34 cellular contexts compared by ENCODE assay signal in the genomic region with DNA sequence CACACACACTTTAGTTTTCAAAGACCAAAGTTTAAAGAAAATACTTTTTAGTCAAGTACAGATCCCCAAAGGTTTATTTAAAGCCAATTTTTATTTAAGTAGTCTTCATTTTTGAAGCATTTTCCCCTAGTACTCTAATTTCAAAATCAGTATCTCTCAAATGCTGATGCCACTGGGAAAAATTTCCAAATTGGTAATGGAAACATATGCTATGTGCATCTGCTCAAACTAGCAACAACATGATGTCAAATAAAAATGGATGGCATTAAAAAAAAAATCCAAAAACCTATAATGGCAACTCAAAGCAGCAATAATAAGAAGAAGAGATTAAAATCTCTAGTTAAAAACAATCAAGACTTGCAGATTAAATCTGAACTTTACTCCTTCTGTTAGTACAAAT.
"Had no signal": no experiment of that assay in that cellular context is flagged by ENCODE, and none has a peak within 500 bp of the region (broad histone marks: within the 10 kb centered on the region; RNA-seq: fewer than 3 reads in every experiment).

No MANE protein-coding gene starts in this region.

- H3K4me1 ChIP-seq: colonic mucosa had no signal

- H3K36me3 ChIP-seq: cardiac muscle cell, colonic mucosa had no signal

- H3K27me3 Mint-ChIP-seq: activated B cell treated with CpG ODN at 0.5 μM for 24 hours; activated CD4-positive, alpha-beta memory T cell treated with anti-CD3 and anti-CD28 coated beads, Interleukin-2, amount 10 ng/mL, durations not matched to agents 7 days and 5 days; activated CD4-positive, alpha-beta T cell treated with anti-CD3 and anti-CD28 coated beads, Interleukin-2, amount 10 ng/mL, durations not matched to agents 24 days and 14 days; activated CD8-positive, alpha-beta memory T cell treated with anti-CD3 and anti-CD28 coated beads, Interleukin-2, amount 10 ng/mL, durations not matched to agents 7 days and 5 days; activated naive CD4-positive, alpha-beta T cell treated with anti-CD3 and anti-CD28 coated beads, Interleukin-2, amount 10 ng/mL, durations not matched to agents 7 days and 5 days; activated naive CD4-positive, alpha-beta T cell treated with anti-CD3 and anti-CD28 coated beads, Interleukin-2, amount 50 U/mL, for 24 hours; activated naive CD8-positive, alpha-beta T cell; activated naive CD8-positive, alpha-beta T cell treated with anti-CD3 and anti-CD28 coated beads, Interleukin-2, amount 10 ng/mL, durations not matched to agents 7 days and 5 days; activated naive CD8-positive, alpha-beta T cell treated with anti-CD3 and anti-CD28 coated beads, Interleukin-2, amount 50 U/mL, for 24 hours; activated T-cell treated with anti-CD3 and anti-CD28 coated beads, Interleukin-2, amount 50 U/mL, for 24 hours; brain; central memory CD8-positive, alpha-beta T cell had no signal

- ATAC-seq: activated CD8-positive, alpha-beta memory T cell treated with anti-CD3 and anti-CD28 coated beads, Interleukin-2, amount 10 ng/mL, durations not matched to agents 7 days and 5 days; activated CD8-positive, alpha-beta T cell treated with anti-CD3 and anti-CD28 coated beads, Interleukin-2, amount 10 ng/mL, durations not matched to agents 7 days and 5 days; activated naive CD8-positive, alpha-beta T cell treated with anti-CD3 and anti-CD28 coated beads, Interleukin-2, amount 50 U/mL, for 24 hours had no signal

- H3K27ac Mint-ChIP-seq: activated B cell treated with CpG ODN at 0.5 μM for 24 hours; activated CD4-positive, alpha-beta memory T cell treated with anti-CD3 and anti-CD28 coated beads, Interleukin-2, amount 10 ng/mL, durations not matched to agents 7 days and 5 days; activated CD4-positive, alpha-beta T cell treated with anti-CD3 and anti-CD28 coated beads, Interleukin-2, amount 10 ng/mL, durations not matched to agents 24 days and 14 days; activated CD8-positive, alpha-beta memory T cell treated with anti-CD3 and anti-CD28 coated beads, Interleukin-2, amount 10 ng/mL, durations not matched to agents 7 days and 5 days; activated CD8-positive, alpha-beta T cell treated with anti-CD3 and anti-CD28 coated beads, Interleukin-2, amount 10 ng/mL, durations not matched to agents 7 days and 5 days; activated naive CD4-positive, alpha-beta T cell treated with anti-CD3 and anti-CD28 coated beads, Interleukin-2, amount 10 ng/mL, durations not matched to agents 7 days and 5 days; activated naive CD4-positive, alpha-beta T cell treated with anti-CD3 and anti-CD28 coated beads, Interleukin-2, amount 50 U/mL, for 24 hours; activated naive CD8-positive, alpha-beta T cell; activated naive CD8-positive, alpha-beta T cell treated with anti-CD3 and anti-CD28 coated beads, Interleukin-2, amount 10 ng/mL, durations not matched to agents 7 days and 5 days; activated naive CD8-positive, alpha-beta T cell treated with anti-CD3 and anti-CD28 coated beads, Interleukin-2, amount 50 U/mL, for 24 hours; activated T-cell treated with anti-CD3 and anti-CD28 coated beads, Interleukin-2, amount 50 U/mL, for 24 hours; activated T-helper 2 cell treated with anti-CD3 and anti-CD28 coated beads, Interferon-gamma antibody, Interleukin-2, Interleukin-4, amounts not matched to agents 10 μg/mL and 5 μg/mL and 100 μg/mL, durations not matched to agents 14 hours and 24 hours and 36 hours; T-helper 1 cell treated with Interleukin-12 subunit alpha and Interleukin-12 subunit beta and Interleukin-4 antibody, amounts not matched to agents 30 μg/mL and 1 μg/mL, for 36 hours; T-helper 2 cell treated with Interferon-gamma antibody and Interleukin-4, amounts not matched to agents 5 μg/mL and 100 μg/mL, for 36 hours had no signal

- H3K4me3 Mint-ChIP-seq: activated B cell treated with CpG ODN at 0.5 μM for 24 hours; activated CD4-positive, alpha-beta memory T cell treated with anti-CD3 and anti-CD28 coated beads, Interleukin-2, amount 10 ng/mL, durations not matched to agents 7 days and 5 days; activated CD4-positive, alpha-beta T cell treated with anti-CD3 and anti-CD28 coated beads, Interleukin-2, amount 10 ng/mL, durations not matched to agents 24 days and 14 days; activated CD8-positive, alpha-beta memory T cell treated with anti-CD3 and anti-CD28 coated beads, Interleukin-2, amount 10 ng/mL, durations not matched to agents 7 days and 5 days; activated CD8-positive, alpha-beta T cell treated with anti-CD3 and anti-CD28 coated beads, Interleukin-2, amount 10 ng/mL, durations not matched to agents 7 days and 5 days; activated naive CD4-positive, alpha-beta T cell treated with anti-CD3 and anti-CD28 coated beads, Interleukin-2, amount 10 ng/mL, durations not matched to agents 7 days and 5 days; activated naive CD4-positive, alpha-beta T cell treated with anti-CD3 and anti-CD28 coated beads, Interleukin-2, amount 50 U/mL, for 24 hours; activated naive CD8-positive, alpha-beta T cell; activated naive CD8-positive, alpha-beta T cell treated with anti-CD3 and anti-CD28 coated beads, Interleukin-2, amount 10 ng/mL, durations not matched to agents 7 days and 5 days; activated naive CD8-positive, alpha-beta T cell treated with anti-CD3 and anti-CD28 coated beads, Interleukin-2, amount 50 U/mL, for 24 hours; activated T-cell treated with anti-CD3 and anti-CD28 coated beads, Interleukin-2, amount 50 U/mL, for 24 hours; brain; central memory CD8-positive, alpha-beta T cell; T-helper 1 cell treated with Interleukin-12 subunit alpha and Interleukin-12 subunit beta and Interleukin-4 antibody, amounts not matched to agents 30 μg/mL and 1 μg/mL, for 36 hours; T-helper 2 cell treated with Interferon-gamma antibody and Interleukin-4, amounts not matched to agents 5 μg/mL and 100 μg/mL, for 36 hours had no signal

- H3K4me3 ChIP-seq: ascending aorta, cardiac muscle cell, colonic mucosa had no signal

- DNase-seq: activated B cell treated with CpG ODN at 0.5 μM for 24 hours; activated CD4-positive, alpha-beta memory T cell treated with anti-CD3 and anti-CD28 coated beads, Interleukin-2, amount 10 ng/mL, durations not matched to agents 7 days and 5 days; activated CD4-positive, alpha-beta T cell treated with anti-CD3 and anti-CD28 coated beads for 4 hours; activated CD4-positive, alpha-beta T cell treated with anti-CD3 and anti-CD28 coated beads, Interleukin-2, amount 50 U/mL, for 1 hour; activated CD4-positive, alpha-beta T cell treated with anti-CD3 and anti-CD28 coated beads, Interleukin-2, amount 50 U/mL, for 4 hours; activated CD4-positive, CD25-positive, alpha-beta regulatory T cell treated with anti-CD3 and anti-CD28 coated beads, Interleukin-2, amount 50 U/mL, for 72 hours; activated CD8-positive, alpha-beta memory T cell treated with anti-CD3 and anti-CD28 coated beads for 24 hours; activated CD8-positive, alpha-beta memory T cell treated with anti-CD3 and anti-CD28 coated beads, Interleukin-2, amount 10 ng/mL, durations not matched to agents 7 days and 5 days; activated CD8-positive, alpha-beta memory T cell treated with anti-CD3 and anti-CD28 coated beads, Interleukin-2, amount 50 U/mL, for 48 hours; activated CD8-positive, alpha-beta T cell treated with anti-CD3 and anti-CD28 coated beads, Interleukin-2, amount 10 ng/mL, durations not matched to agents 7 days and 5 days; activated effector memory CD4-positive, alpha-beta T cell treated with Interleukin-2 at 50 U/mL for 16 hours; activated gamma-delta T cell; activated naive CD4-positive, alpha-beta T cell treated with anti-CD3 and anti-CD28 coated beads, Interleukin-2, amount 10 ng/mL, durations not matched to agents 7 days and 5 days; activated naive CD4-positive, alpha-beta T cell treated with Interleukin-2 at 50 U/mL for 16 hours; activated naive CD8-positive, alpha-beta T cell treated with anti-CD3 and anti-CD28 coated beads, Interleukin-2, amount 10 ng/mL, durations not matched to agents 7 days and 5 days; activated naive CD8-positive, alpha-beta T cell treated with anti-CD3 and anti-CD28 coated beads, Interleukin-2, amount 50 U/mL, for 24 hours; activated T-cell treated with anti-CD3 and anti-CD28 coated beads, Interleukin-2, amount 50 U/mL, for 24 hours; activated T-cell treated with anti-CD3 and anti-CD28 coated beads, Interleukin-2, amount 50 U/mL, for 48 hours; amygdala; anterior cingulate cortex; colonic mucosa; T-helper 2 cell; T-helper 9 cell had no signal

- H3K27ac ChIP-seq: cardiac muscle cell, colonic mucosa, VCaP had no signal

- H3K4me1 Mint-ChIP-seq: activated B cell treated with CpG ODN at 0.5 μM for 24 hours; activated CD4-positive, alpha-beta T cell treated with anti-CD3 and anti-CD28 coated beads, Interleukin-2, amount 10 ng/mL, durations not matched to agents 24 days and 14 days; activated naive CD4-positive, alpha-beta T cell treated with anti-CD3 and anti-CD28 coated beads, Interleukin-2, amount 10 ng/mL, durations not matched to agents 7 days and 5 days; activated naive CD4-positive, alpha-beta T cell treated with anti-CD3 and anti-CD28 coated beads, Interleukin-2, amount 50 U/mL, for 24 hours; activated naive CD8-positive, alpha-beta T cell treated with anti-CD3 and anti-CD28 coated beads, Interleukin-2, amount 10 ng/mL, durations not matched to agents 7 days and 5 days; activated naive CD8-positive, alpha-beta T cell treated with anti-CD3 and anti-CD28 coated beads, Interleukin-2, amount 50 U/mL, for 24 hours; brain had no signal

- H3K27me3 ChIP-seq: ascending aorta, cardiac muscle cell, colonic mucosa had no signal
